14 cellular contexts compared by ENCODE assay signal in genomic region chr20:4667371-4667773, GRCh38. TPM values are rescaled to one million over a fixed set of nuclear protein-coding genes. Genes with fewer than 3 reads are reported as not detected.
DNase-seq lines count a peak whose midpoint lies in the region; ATAC-seq, FAIRE-seq and TF ChIP-seq lines count a peak whose summit lies in the region.
"Had no signal": no experiment of that assay in that cellular context is flagged by ENCODE, and none has a peak within 500 bp of the region (broad histone marks: within the 10 kb centered on the region; RNA-seq: fewer than 3 reads in every experiment).

No MANE protein-coding gene starts in this region.

- H3K4me3 ChIP-seq in Loucy (ENCODE audit: low read length, poor library complexity, severe bottlenecking) (no peak overlapping the region), astrocyte (ENCODE audit: insufficient read depth, low read depth, low read length) (no peak overlapping the region)
- H3K4me3 ChIP-seq in CD8-positive, alpha-beta T cell (ENCODE audit: low read depth, low read length): no peak overlapping the region
- H3K4me3 ChIP-seq: tibial artery had no signal

- H3K27ac ChIP-seq in astrocyte (ENCODE audit: low read depth, low read length): no peak overlapping the region
- H3K27ac ChIP-seq in CD8-positive, alpha-beta T cell (ENCODE audit: low read depth, low read length): no peak overlapping the region
- H3K27ac ChIP-seq: tibial artery had no signal

- H3K4me1 Mint-ChIP-seq in activated CD4-positive, alpha-beta T cell treated with anti-CD3 and anti-CD28 coated beads for 36 hours: peaks cover 30% of the 10 kb centered on the region
- H3K4me1 Mint-ChIP-seq in astrocyte (ENCODE audit: low read depth, unreplicated experiment): peaks cover 14% of the 10 kb centered on the region
- H3K4me1 Mint-ChIP-seq in natural killer cell treated with Interleukin-12 subunit alpha and Interleukin-12 subunit beta and Interleukin-15 and Interleukin-18, amount 100 ng/mL, for 72 hours (ENCODE audit: low read depth in 2 of 2): peaks cover 28 to 33% of the 10 kb centered on the region in 2 donors
- H3K4me1 Mint-ChIP-seq in CD8-positive, alpha-beta T cell (ENCODE audit: low read depth): peaks cover 17% of the 10 kb centered on the region
- peaks cover 13% of the 10 kb centered on the region for H3K4me1 Mint-ChIP-seq in WTC11

- H4K20me1 ChIP-seq in Loucy (ENCODE audit: insufficient read depth, low read length, poor library complexity, severe bottlenecking): no peaks in the 10 kb centered on the region
- H4K20me1 ChIP-seq in astrocyte (ENCODE audit: insufficient read depth, low read length): no peaks in the 10 kb centered on the region

- peak overlapping the region; percentile 17 for H3K27ac Mint-ChIP-seq in activated CD4-positive, alpha-beta T cell treated with anti-CD3 and anti-CD28 coated beads for 36 hours
- H3K27ac Mint-ChIP-seq in astrocyte (ENCODE audit: unreplicated experiment): no peak overlapping the region
- peak overlapping the region; percentile 77 to 90 for H3K27ac Mint-ChIP-seq in natural killer cell treated with Interleukin-12 subunit alpha and Interleukin-12 subunit beta and Interleukin-15 and Interleukin-18, amount 100 ng/mL, for 72 hours
- H3K27ac Mint-ChIP-seq in CD8-positive, alpha-beta T cell: no peak overlapping the region
- no peak overlapping the region; the same call in none of the 2 replicates for H3K27ac Mint-ChIP-seq in WTC11
- H3K27ac Mint-ChIP-seq: IgD-negative memory B cell had no signal

- H3K9me3 ChIP-seq in Loucy (ENCODE audit: insufficient read depth, low read depth, low read length): no peaks in the 10 kb centered on the region
- no peaks in the 10 kb centered on the region for H3K9me3 ChIP-seq in astrocyte (ENCODE audit: insufficient read depth, low read depth, low read length)
- no peaks in the 10 kb centered on the region for H3K9me3 ChIP-seq in CD8-positive, alpha-beta T cell (ENCODE audit: low read length)
- H3K9me3 ChIP-seq: tibial artery had no signal

- no peak overlapping the region for H3K4me2 ChIP-seq in Loucy (ENCODE audit: low read depth, low read length, poor library complexity, severe bottlenecking)
- no peak overlapping the region for H3K4me2 ChIP-seq in astrocyte (ENCODE audit: low read length)

- H3K9me3 Mint-ChIP-seq in activated CD4-positive, alpha-beta T cell treated with anti-CD3 and anti-CD28 coated beads for 36 hours (ENCODE audit: low read depth): no peaks in the 10 kb centered on the region
- H3K9me3 Mint-ChIP-seq in astrocyte (ENCODE audit: unreplicated experiment) (no peaks in the 10 kb centered on the region), WTC11 (peaks cover 6% of the 10 kb centered on the region)
- H3K9me3 Mint-ChIP-seq in natural killer cell treated with Interleukin-12 subunit alpha and Interleukin-12 subunit beta and Interleukin-15 and Interleukin-18, amount 100 ng/mL, for 72 hours: no peaks in the 10 kb centered on the region
- H3K9me3 Mint-ChIP-seq in CD8-positive, alpha-beta T cell: no peaks in the 10 kb centered on the region
- H3K9me3 Mint-ChIP-seq: IgD-negative memory B cell had no signal

- H3K36me3 Mint-ChIP-seq in activated CD4-positive, alpha-beta T cell treated with anti-CD3 and anti-CD28 coated beads for 36 hours (ENCODE audit: low read depth): no peaks in the 10 kb centered on the region
- H3K36me3 Mint-ChIP-seq in astrocyte (ENCODE audit: low read depth, unreplicated experiment) (no peaks in the 10 kb centered on the region), WTC11 (no peaks in the 10 kb centered on the region)
- no peaks in the 10 kb centered on the region for H3K36me3 Mint-ChIP-seq in natural killer cell treated with Interleukin-12 subunit alpha and Interleukin-12 subunit beta and Interleukin-15 and Interleukin-18, amount 100 ng/mL, for 72 hours
- no peaks in the 10 kb centered on the region for H3K36me3 Mint-ChIP-seq in CD8-positive, alpha-beta T cell

- intact Hi-C loops in activated CD4-positive, alpha-beta T cell treated with anti-CD3 and anti-CD28 coated beads for 36 hours (cut with DNase I, micrococcal nuclease): no loop called here
- intact Hi-C loops in CD8-positive, alpha-beta T cell (cut with DNase I, micrococcal nuclease): loop anchor here in 1 of 2 experiments (2.0 to 10.0 kb wide), 2 partner anchors 53 kb away; partner anchors contain the start of gene PRND

- H2AFZ ChIP-seq in Loucy (ENCODE audit: low read length) (0 out of 2 replicates have a peak overlapping the region, but pooled peaks have one; percentile 71), astrocyte (ENCODE audit: low read depth, low read length) (no peak overlapping the region)

- POLR2A ChIA-PET in activated CD4-positive, alpha-beta T cell treated with anti-CD3 and anti-CD28 coated beads for 36 hours (lab: Charles Lee): no interaction called here
- POLR2A ChIA-PET in CD8-positive, alpha-beta T cell (lab: Charles Lee): no interaction called here
- POLR2A ChIA-PET in WTC11 (lab: Charles Lee): no interaction called here

- H3K36me3 ChIP-seq in Loucy (ENCODE audit: insufficient read depth, low read length): no peaks in the 10 kb centered on the region
- H3K36me3 ChIP-seq in astrocyte (ENCODE audit: insufficient read depth, low read length): no peaks in the 10 kb centered on the region
- H3K36me3 ChIP-seq in CD8-positive, alpha-beta T cell (ENCODE audit: insufficient read depth, low read length): no peaks in the 10 kb centered on the region
- H3K36me3 ChIP-seq: tibial artery had no signal

- CTCF ChIA-PET in activated CD4-positive, alpha-beta T cell treated with anti-CD3 and anti-CD28 coated beads for 36 hours (lab: Charles Lee): interaction anchor here (0.7 kb wide), 1 partner anchor 16 kb away, joined by 3 read pairs; no protein-coding TSS in a partner anchor
- CTCF ChIA-PET in CD8-positive, alpha-beta T cell (lab: Charles Lee): interaction anchor here (1.4 kb wide), 1 partner anchor 53 kb away, joined by 3 read pairs; no protein-coding TSS in a partner anchor
- CTCF ChIA-PET in WTC11 (lab: Charles Lee): no interaction called here

- H3K27me3 Mint-ChIP-seq in activated CD4-positive, alpha-beta T cell treated with anti-CD3 and anti-CD28 coated beads for 36 hours: no peaks in the 10 kb centered on the region
- H3K27me3 Mint-ChIP-seq in astrocyte (ENCODE audit: low read depth, unreplicated experiment): peaks cover 2% of the 10 kb centered on the region
- no peaks in the 10 kb centered on the region for H3K27me3 Mint-ChIP-seq in natural killer cell treated with Interleukin-12 subunit alpha and Interleukin-12 subunit beta and Interleukin-15 and Interleukin-18, amount 100 ng/mL, for 72 hours
- H3K27me3 Mint-ChIP-seq in CD8-positive, alpha-beta T cell (ENCODE audit: low read depth): peaks cover 8% of the 10 kb centered on the region
- H3K27me3 Mint-ChIP-seq in WTC11 (ENCODE audit: low read depth): no peaks in the 10 kb centered on the region; the same call in 1 of the 2 replicates

- H3K4me1 ChIP-seq in Loucy (ENCODE audit: insufficient read depth, low read length, poor library complexity, severe bottlenecking) (peaks cover 31% of the 10 kb centered on the region), astrocyte (ENCODE audit: insufficient read depth, low read length) (peaks cover 9% of the 10 kb centered on the region)
- peaks cover 9% of the 10 kb centered on the region for H3K4me1 ChIP-seq in CD8-positive, alpha-beta T cell (ENCODE audit: insufficient read depth, low read length)
- H3K4me1 ChIP-seq: tibial artery had no signal

- H3K4me3 Mint-ChIP-seq in activated CD4-positive, alpha-beta T cell treated with anti-CD3 and anti-CD28 coated beads for 36 hours: no peak overlapping the region
- no peak overlapping the region for H3K4me3 Mint-ChIP-seq in astrocyte (ENCODE audit: unreplicated experiment)
- peak overlapping the region; percentile 65 for H3K4me3 Mint-ChIP-seq in natural killer cell treated with Interleukin-12 subunit alpha and Interleukin-12 subunit beta and Interleukin-15 and Interleukin-18, amount 100 ng/mL, for 72 hours
- no peak overlapping the region for H3K4me3 Mint-ChIP-seq in CD8-positive, alpha-beta T cell
- no peak overlapping the region for H3K4me3 Mint-ChIP-seq in WTC11
- H3K4me3 Mint-ChIP-seq: IgD-negative memory B cell had no signal

- DNase-seq in activated CD4-positive, alpha-beta T cell treated with anti-CD3 and anti-CD28 coated beads for 36 hours: no peak
- DNase-seq in activated CD4-positive, alpha-beta T cell treated with anti-CD3 and anti-CD28 coated beads for 48 hours: no peak
- DNase-seq in astrocyte (ENCODE audit: low read depth): peak; percentile 25
- DNase-seq in natural killer cell treated with Interleukin-12 subunit alpha and Interleukin-12 subunit beta and Interleukin-15 and Interleukin-18, amount 100 ng/mL, for 72 hours (ENCODE audit: low spot score): no peak
- DNase-seq in CD8-positive, alpha-beta T cell: no peak
- no peak for DNase-seq in WTC11 (ENCODE audit: low spot score)
- DNase-seq: activated effector memory CD4-positive, alpha-beta T cell treated with anti-CD3 and anti-CD28 coated beads, Interleukin-2, amount 50 U/mL, for 16 hours; DMS153; NCI-H1930; SW 1271; tibial artery had no signal

- TF ChIP-seq CTCF in Loucy (conservative IDR thresholded peaks at IDR 0.05; ENCODE audit: low read length) (no peak), astrocyte (IDR thresholded peaks at IDR 0.05; ENCODE audit: insufficient read depth, low read depth, low read length) (no peak), WTC11 (IDR thresholded peaks at IDR 0.05) (no peak)
- no peak for TF ChIP-seq CTCF in CD8-positive, alpha-beta T cell (IDR thresholded peaks at IDR 0.05)

- H3F3A ChIP-seq in Loucy (ENCODE audit: low read depth): no peaks in the 10 kb centered on the region

- no peaks in the 10 kb centered on the region for H3K27me3 ChIP-seq in Loucy (ENCODE audit: insufficient read depth, low read length, poor library complexity, severe bottlenecking)
- H3K27me3 ChIP-seq in astrocyte (ENCODE audit: insufficient read depth, low read length): no peaks in the 10 kb centered on the region
- no peaks in the 10 kb centered on the region for H3K27me3 ChIP-seq in CD8-positive, alpha-beta T cell (ENCODE audit: insufficient read depth, low read length)
- H3K27me3 ChIP-seq: tibial artery had no signal

- H3K79me2 ChIP-seq in Loucy (ENCODE audit: insufficient read depth, low read length) (no peaks in the 10 kb centered on the region), astrocyte (ENCODE audit: insufficient read depth, low read length) (no peaks in the 10 kb centered on the region)

- no peak for ATAC-seq in activated CD4-positive, alpha-beta T cell treated with anti-CD3 and anti-CD28 coated beads for 36 hours
- no peak for ATAC-seq in natural killer cell treated with Interleukin-12 subunit alpha and Interleukin-12 subunit beta and Interleukin-15 and Interleukin-18, amount 100 ng/mL, for 72 hours
- ATAC-seq in CD8-positive, alpha-beta T cell: no peak
- ATAC-seq in WTC11 (no peak), GM18519 (IDR thresholded peaks at IDR 0.05; ENCODE audit: low FRiP score, unreplicated experiment) (no peak)

- H3K9me2 ChIP-seq in Loucy (replicated peaks; ENCODE audit: low read depth, low read length): no peaks in the 10 kb centered on the region

- no peak overlapping the region for H3K9ac ChIP-seq in Loucy (ENCODE audit: low read depth, low read length, poor library complexity, severe bottlenecking)
- H3K9ac ChIP-seq in astrocyte (ENCODE audit: low read length): no peak overlapping the region

- no peak for FAIRE-seq in astrocyte (lab: Jason Lieb, UNC)

RNA-seq across cellular contexts. Expression of gene PRNP, which starts 18.9 kb away (rescaled TPM):
- total RNA-seq in activated CD4-positive, alpha-beta T cell treated with anti-CD3 and anti-CD28 coated beads for 36 hours: 10 to 100 TPM; 42.4 to 43.8 TPM
- 108 and 117 TPM in 2 replicates for total RNA-seq in astrocyte
- total RNA-seq in natural killer cell treated with Interleukin-12 subunit alpha and Interleukin-12 subunit beta and Interleukin-15 and Interleukin-18, amount 100 ng/mL, for 72 hours: 10 to 100 TPM; 51.2 to 63.1 TPM
- total RNA-seq in CD8-positive, alpha-beta T cell: 100 to 1,000 TPM; 110 to 113 TPM
- total RNA-seq in WTC11 (2021): 14.8 to 16.8 TPM (median 15.6 TPM) in 3 replicates

RNA-seq across cellular contexts. Expression of gene PRND, which starts 54.3 kb away (rescaled TPM):
- not detected for total RNA-seq in activated CD4-positive, alpha-beta T cell treated with anti-CD3 and anti-CD28 coated beads for 36 hours
- total RNA-seq in astrocyte: not detected in 2 replicates
- total RNA-seq in natural killer cell treated with Interleukin-12 subunit alpha and Interleukin-12 subunit beta and Interleukin-15 and Interleukin-18, amount 100 ng/mL, for 72 hours: not detected
- total RNA-seq in CD8-positive, alpha-beta T cell: not detected
- total RNA-seq in WTC11 (2021): 0.04 to 0.07 TPM in 2 of 3 replicates, not detected in the other

Comparison
In these comparisons a context has a peak if more than half of its experiments do, and no peak if none do; other contexts are left out.
1. H3K27ac Mint-ChIP-seq: peak in activated CD4-positive, alpha-beta T cell treated with anti-CD3 and anti-CD28 coated beads for 36 hours (single experiment) and natural killer cell treated with Interleukin-12 subunit alpha and Interleukin-12 subunit beta and Interleukin-15 and Interleukin-18, amount 100 ng/mL, for 72 hours (2 of 2); none in astrocyte (single experiment), CD8-positive, alpha-beta T cell (single experiment) and WTC11 (single experiment).